Comparison of ENCODE assay signal across 8 cellular contexts in genomic region chr20:8213831-8214587, GRCh38.
DNase-seq lines count a peak whose midpoint lies in the region; ATAC-seq and TF ChIP-seq lines count a peak whose summit lies in the region.

No MANE protein-coding gene starts in this region.

- no TSS peak for BruUV-seq in A673 (replicated peaks; lab: Mats Ljungman, UMichigan)

- H3K4me3 Mint-ChIP-seq in glutamatergic neuron (ENCODE audit: unreplicated experiment) = no peak overlapping the region

- intact Hi-C loops in esophagus muscularis mucosa (cut with DNase I) = loop anchor here (10.0 kb wide), 1 partner anchor 161 kb away; no protein-coding TSS in a partner anchor
- intact Hi-C loops in transverse colon (cut with DNase I; ENCODE audit: low total_unique reads) = no loop called here
- intact Hi-C loops in A673 (cut with micrococcal nuclease; ENCODE audit: unreplicated experiment) = no loop called here

- H3K4me3 ChIP-seq in GM06990 (replicated peaks; ENCODE audit: low read depth, low read length) (peak overlapping the region; percentile 9; the same call in 1 of the 2 replicates), esophagus muscularis mucosa (peak overlapping the region in 2 of 4 donors; percentile 3 to 15), transverse colon (peak overlapping the region in 1 of 4 donors; percentile 0), A673 (ENCODE audit: low read depth, low read length, poor library complexity, severe bottlenecking) (no peak overlapping the region)

- CTCF ChIA-PET in A673 (lab: Charles Lee) = no interaction called here

- WGBS in esophagus muscularis mucosa = 79% methylated on average over 12 of the region's 12 CpGs
- 75 to 77% methylated on average over 12 of the region's 12 CpGs for WGBS in transverse colon (ENCODE audit: low coverage in 1 of 2), 2 donors

- H3K27ac ChIP-seq in esophagus muscularis mucosa (replicated peaks in 1 of 4) (peak overlapping the region in 3 of 4 donors; percentile 62 to 75 (median 73)), transverse colon (peak overlapping the region in 2 of 4 donors; percentile 9 to 48), foreskin keratinocyte (no peak overlapping the region), A673 (ENCODE audit: low read depth, low read length, poor library complexity, severe bottlenecking) (no peak overlapping the region)

- ATAC-seq in GM19455 (IDR thresholded peaks at IDR 0.05; ENCODE audit: unreplicated experiment) (peak; percentile 68), HG03354 (IDR thresholded peaks at IDR 0.05; ENCODE audit: poor library complexity, severe bottlenecking, unreplicated experiment) (peak; percentile 89), foreskin keratinocyte (no peak)

- H3K4me1 Mint-ChIP-seq in glutamatergic neuron (ENCODE audit: low read depth, unreplicated experiment) = peaks cover 10% of the 10 kb centered on the region

- H3K36me3 ChIP-seq in GM06990 (ENCODE audit: control insufficient read depth, insufficient read depth, low read length) (no peaks in the 10 kb centered on the region), esophagus muscularis mucosa (no peaks in the 10 kb centered on the region), transverse colon (no peaks in the 10 kb centered on the region), A673 (ENCODE audit: insufficient read depth, low read length, poor library complexity, severe bottlenecking) (no peaks in the 10 kb centered on the region)

- DNase-seq in GM06990 (ENCODE audit: extremely low read depth, insufficient read length) = peak; percentile 42
- no peak for DNase-seq in esophagus muscularis mucosa (ENCODE audit: extremely low spot score)
- DNase-seq in transverse colon = no peak
- no peak for DNase-seq in glutamatergic neuron
- no peak for DNase-seq in foreskin keratinocyte
- DNase-seq in A673 (ENCODE audit: low spot score) = no peak

- no peak for TF ChIP-seq CTCF in GM06990 (IDR thresholded peaks at IDR 0.05; ENCODE audit: insufficient read depth, low read length, poor library complexity, severe bottlenecking)
- no peak for TF ChIP-seq CTCF in esophagus muscularis mucosa (IDR thresholded peaks at IDR 0.05)
- TF ChIP-seq CTCF in transverse colon (IDR thresholded peaks at IDR 0.05) = no peak
- no peak for TF ChIP-seq CTCF in glutamatergic neuron (IDR thresholded peaks at IDR 0.05; ENCODE audit: partially characterized antibody, unreplicated experiment)
- no peak for TF ChIP-seq CTCF in foreskin keratinocyte (conservative IDR thresholded peaks at IDR 0.05)
- TF ChIP-seq CTCF in A673 (conservative IDR thresholded peaks at IDR 0.05; ENCODE audit: low read depth, low read length) = no peak

- H3K27me3 ChIP-seq in GM06990 (replicated peaks; ENCODE audit: control insufficient read depth, insufficient read depth, low read length) (no peaks in the 10 kb centered on the region), esophagus muscularis mucosa (no peaks in the 10 kb centered on the region), transverse colon (no peaks in the 10 kb centered on the region), foreskin keratinocyte (no peaks in the 10 kb centered on the region), A673 (replicated peaks; ENCODE audit: insufficient read depth, low read depth, low read length, poor library complexity) (no peaks in the 10 kb centered on the region)

- H3K27ac Mint-ChIP-seq in glutamatergic neuron (ENCODE audit: unreplicated experiment) = no peak overlapping the region

- H3K4me1 ChIP-seq in esophagus muscularis mucosa (peaks cover 16 to 72% (median 67%) of the 10 kb centered on the region in 4 donors), transverse colon (peaks cover 0 to 29% (median 14%) of the 10 kb centered on the region in 4 donors), foreskin keratinocyte (no peaks in the 10 kb centered on the region), A673 (ENCODE audit: insufficient read depth, low read length, poor library complexity, severe bottlenecking) (no peaks in the 10 kb centered on the region)

- no peak for TF ChIP-seq EP300 in esophagus muscularis mucosa (IDR thresholded peaks at IDR 0.05)
- no peak for TF ChIP-seq EP300 in transverse colon (IDR thresholded peaks at IDR 0.05; ENCODE audit: low read depth)

- in situ Hi-C loops in transverse colon (cut with MboI; ENCODE audit: low pct_ligation_motif_present in 1 of 4, low pct_unique_long_range_greater_than_20kb in 1 of 4, low sequenced_read_pairs in 3 of 4) = no loop called here

- H3K9me3 ChIP-seq in esophagus muscularis mucosa (no peaks in the 10 kb centered on the region), transverse colon (no peaks in the 10 kb centered on the region), A673 (ENCODE audit: low read depth, low read length, poor library complexity, severe bottlenecking) (no peaks in the 10 kb centered on the region)

- H3K36me3 Mint-ChIP-seq in glutamatergic neuron (ENCODE audit: unreplicated experiment) = no peaks in the 10 kb centered on the region

- no peaks in the 10 kb centered on the region for H3K27me3 Mint-ChIP-seq in glutamatergic neuron (ENCODE audit: unreplicated experiment)

- TF ChIP-seq POLR2A in esophagus muscularis mucosa (IDR thresholded peaks at IDR 0.05; ENCODE audit: low read depth) (no peak), transverse colon (IDR thresholded peaks at IDR 0.05) (no peak)

- POLR2A ChIA-PET in A673 (lab: Charles Lee; ENCODE audit: low non-redundant PET) = no interaction called here

- H3K9me3 Mint-ChIP-seq in glutamatergic neuron (ENCODE audit: unreplicated experiment) = peaks cover 3% of the 10 kb centered on the region

Comparison
In these comparisons a context has a peak if more than half of its experiments do, and no peak if none do; other contexts are left out.
1. H3K27ac ChIP-seq: peak in esophagus muscularis mucosa (3 of 4); none in foreskin keratinocyte (single experiment) and A673 (single experiment).